In the genomic region with DNA sequence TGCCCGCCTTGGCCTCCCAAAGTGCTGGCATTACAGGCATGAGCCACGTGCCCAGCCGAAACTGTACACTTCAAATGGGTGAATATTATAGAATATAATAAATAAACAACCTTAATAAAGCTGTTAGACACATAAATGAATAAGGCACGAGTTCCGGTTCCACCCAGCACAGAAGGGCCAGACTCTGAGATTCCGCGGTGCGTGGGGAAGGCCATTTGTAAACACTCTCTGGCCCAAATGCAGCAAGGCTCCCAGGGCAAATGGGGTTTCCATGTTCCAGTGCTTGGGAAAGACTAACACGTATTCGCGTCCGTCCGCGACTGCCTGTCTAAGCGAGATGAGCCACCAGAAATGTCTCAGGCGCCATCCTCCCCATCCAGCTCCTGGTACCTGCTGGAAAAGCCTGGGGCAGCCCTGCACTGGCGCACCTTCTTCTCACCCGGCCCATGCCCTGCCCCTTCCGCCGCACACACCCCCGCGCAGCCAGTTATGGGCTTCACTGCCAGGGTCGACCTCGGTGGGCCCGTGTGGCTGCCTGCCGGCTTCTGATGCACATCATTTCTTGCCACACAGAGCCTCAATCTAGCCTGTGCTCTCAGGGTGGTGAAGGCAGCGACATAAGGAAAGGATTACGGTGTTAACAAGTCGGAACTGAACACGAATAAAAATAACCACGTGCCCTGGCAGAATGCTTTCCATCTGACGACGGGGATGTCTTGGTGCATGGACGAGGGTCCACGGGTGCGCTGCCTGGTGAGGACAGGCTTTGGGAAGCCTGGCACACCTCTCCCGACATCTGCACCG, we compare ENCODE assay signal across 24 cellular contexts. TPM values are rescaled to one million over a fixed set of nuclear protein-coding genes. Genes with fewer than 3 reads are reported as not detected.
DNase-seq lines count a peak whose midpoint lies in the region; ATAC-seq and TF ChIP-seq lines count a peak whose summit lies in the region.
"Had no signal": no experiment of that assay in that cellular context is flagged by ENCODE, and none has a peak within 500 bp of the region (broad histone marks: within the 10 kb centered on the region; RNA-seq: fewer than 3 reads in every experiment).

No MANE protein-coding gene starts in this region.

- peaks cover 15% of the 10 kb centered on the region for H3K9me3 Mint-ChIP-seq in activated CD4-positive, alpha-beta memory T cell treated with anti-CD3 and anti-CD28 coated beads, Interleukin-2, amount 10 ng/mL, durations not matched to agents 7 days and 5 days
- H3K9me3 Mint-ChIP-seq in activated CD4-positive, alpha-beta memory T cell treated with anti-CD3 and anti-CD28 coated beads for 36 hours, result peaks cover 32% of the 10 kb centered on the region
- H3K9me3 Mint-ChIP-seq in CD4-positive, alpha-beta T cell, result no peaks in the 10 kb centered on the region
- H3K9me3 Mint-ChIP-seq in neural progenitor cell, result peaks cover 11% of the 10 kb centered on the region

- peaks cover 28% of the 10 kb centered on the region for H3K4me1 Mint-ChIP-seq in activated CD4-positive, alpha-beta memory T cell treated with anti-CD3 and anti-CD28 coated beads, Interleukin-2, amount 10 ng/mL, durations not matched to agents 7 days and 5 days
- peaks cover 29% of the 10 kb centered on the region for H3K4me1 Mint-ChIP-seq in activated CD4-positive, alpha-beta memory T cell treated with anti-CD3 and anti-CD28 coated beads for 36 hours (ENCODE audit: low read depth)
- H3K4me1 Mint-ChIP-seq in CD4-positive, alpha-beta T cell (ENCODE audit: low read depth), result peaks cover 37% of the 10 kb centered on the region
- H3K4me1 Mint-ChIP-seq in neural progenitor cell, result peaks cover 35% of the 10 kb centered on the region

- H3K36me3 ChIP-seq in RWPE2 (ENCODE audit: low read depth), result no peaks in the 10 kb centered on the region
- H3K36me3 ChIP-seq in neural progenitor cell, result no peaks in the 10 kb centered on the region
- H3K36me3 ChIP-seq: lower lobe of right lung, pancreas, WERI-Rb-1 had no signal

- DNase-seq in activated CD4-positive, alpha-beta memory T cell treated with anti-CD3 and anti-CD28 coated beads, Interleukin-2, amount 10 ng/mL, durations not matched to agents 7 days and 5 days, result no peak
- no peak for DNase-seq in activated CD4-positive, alpha-beta memory T cell treated with anti-CD3 and anti-CD28 coated beads for 36 hours
- no peak for DNase-seq in CD4-positive, alpha-beta T cell
- DNase-seq in RWPE2 (ENCODE audit: low spot score), result peak; percentile 81
- DNase-seq in neural progenitor cell (ENCODE audit: low spot score), result no peak
- DNase-seq in HK-2 (ENCODE audit: unreplicated experiment), result no peak
- DNase-seq: AML-193, head of caudate nucleus, lower lobe of right lung, midbrain, NCI-H1436, NCI-H2081, NCI-H69, pancreas, SHP77 treated with DMSO at 0.1 percent for 48 hours, T1000, WERI-Rb-1 had no signal

- no peak overlapping the region for H3K9ac ChIP-seq in neural progenitor cell
- H3K9ac ChIP-seq: KMS-11 had no signal

- H3K4me3 Mint-ChIP-seq in activated CD4-positive, alpha-beta memory T cell treated with anti-CD3 and anti-CD28 coated beads, Interleukin-2, amount 10 ng/mL, durations not matched to agents 7 days and 5 days, result no peak overlapping the region
- no peak overlapping the region for H3K4me3 Mint-ChIP-seq in activated CD4-positive, alpha-beta memory T cell treated with anti-CD3 and anti-CD28 coated beads for 36 hours
- H3K4me3 Mint-ChIP-seq in CD4-positive, alpha-beta T cell, result no peak overlapping the region
- peak overlapping the region; percentile 73 for H3K4me3 Mint-ChIP-seq in neural progenitor cell
- H3K4me3 Mint-ChIP-seq: activated CD8-positive, alpha-beta memory T cell treated with anti-CD3 and anti-CD28 coated beads, Interleukin-2, amount 10 ng/mL, durations not matched to agents 7 days and 5 days; activated T-cell treated with anti-CD3 and anti-CD28 coated beads, Interleukin-2, amount 50 U/mL, for 72 hours had no signal

- H3K27me3 ChIP-seq in CD4-positive, alpha-beta T cell (ENCODE audit: control insufficient read depth, insufficient read depth, low read length), result no peaks in the 10 kb centered on the region
- peaks cover 20% of the 10 kb centered on the region for H3K27me3 ChIP-seq in RWPE2 (ENCODE audit: insufficient read depth, poor library complexity, severe bottlenecking)
- no peaks in the 10 kb centered on the region for H3K27me3 ChIP-seq in neural progenitor cell
- H3K27me3 ChIP-seq: pancreas had no signal

- peak overlapping the region; percentile 53 for H3K4me2 ChIP-seq in neural progenitor cell
- H3K4me2 ChIP-seq: KMS-11, smooth muscle cell had no signal

- peaks cover 24% of the 10 kb centered on the region for H3K9me3 ChIP-seq in CD4-positive, alpha-beta T cell (ENCODE audit: control insufficient read depth, low read length)
- peaks cover 11% of the 10 kb centered on the region for H3K9me3 ChIP-seq in RWPE2 (ENCODE audit: severe bottlenecking)
- H3K9me3 ChIP-seq in neural progenitor cell (ENCODE audit: low read depth), result no peaks in the 10 kb centered on the region
- H3K9me3 ChIP-seq: pancreas had no signal

- H3K4me1 ChIP-seq in RWPE2 (ENCODE audit: insufficient read depth, poor library complexity, severe bottlenecking) (no peaks in the 10 kb centered on the region), neural progenitor cell (peaks cover 28% of the 10 kb centered on the region)

- H2AFZ ChIP-seq in neural progenitor cell (replicated peaks), result no peak overlapping the region

- CTCF ChIA-PET in activated CD4-positive, alpha-beta memory T cell treated with anti-CD3 and anti-CD28 coated beads, Interleukin-2, amount 10 ng/mL, durations not matched to agents 7 days and 5 days (lab: Charles Lee), result no interaction called here
- CTCF ChIA-PET in activated CD4-positive, alpha-beta memory T cell treated with anti-CD3 and anti-CD28 coated beads for 36 hours (lab: Charles Lee), result interaction anchor here (0.6 kb wide), 1 partner anchor 35 kb away, joined by 7 read pairs; no protein-coding TSS in a partner anchor
- CTCF ChIA-PET in CD4-positive, alpha-beta T cell (lab: Charles Lee), result no interaction called here

- no peak for TF ChIP-seq CTCF in CD4-positive, alpha-beta T cell (IDR thresholded peaks at IDR 0.05)
- TF ChIP-seq CTCF in RWPE2 (IDR thresholded peaks at IDR 0.05; ENCODE audit: poor library complexity, severe bottlenecking) (no peak), neural progenitor cell (IDR thresholded peaks at IDR 0.05) (no peak)

- peaks cover 3% of the 10 kb centered on the region for H3K36me3 Mint-ChIP-seq in activated CD4-positive, alpha-beta memory T cell treated with anti-CD3 and anti-CD28 coated beads, Interleukin-2, amount 10 ng/mL, durations not matched to agents 7 days and 5 days (ENCODE audit: low read depth)
- peaks cover 14% of the 10 kb centered on the region for H3K36me3 Mint-ChIP-seq in activated CD4-positive, alpha-beta memory T cell treated with anti-CD3 and anti-CD28 coated beads for 36 hours
- peaks cover 23% of the 10 kb centered on the region for H3K36me3 Mint-ChIP-seq in CD4-positive, alpha-beta T cell (ENCODE audit: low read depth)
- H3K36me3 Mint-ChIP-seq in neural progenitor cell, result no peaks in the 10 kb centered on the region

- no peaks in the 10 kb centered on the region for H3K27me3 Mint-ChIP-seq in activated CD4-positive, alpha-beta memory T cell treated with anti-CD3 and anti-CD28 coated beads, Interleukin-2, amount 10 ng/mL, durations not matched to agents 7 days and 5 days
- no peaks in the 10 kb centered on the region for H3K27me3 Mint-ChIP-seq in activated CD4-positive, alpha-beta memory T cell treated with anti-CD3 and anti-CD28 coated beads for 36 hours
- no peaks in the 10 kb centered on the region for H3K27me3 Mint-ChIP-seq in CD4-positive, alpha-beta T cell
- H3K27me3 Mint-ChIP-seq in neural progenitor cell (ENCODE audit: insufficient read depth, low read depth), result peaks cover 3% of the 10 kb centered on the region

- POLR2A ChIA-PET in activated CD4-positive, alpha-beta memory T cell treated with anti-CD3 and anti-CD28 coated beads, Interleukin-2, amount 10 ng/mL, durations not matched to agents 7 days and 5 days (lab: Charles Lee), result no interaction called here
- POLR2A ChIA-PET in activated CD4-positive, alpha-beta memory T cell treated with anti-CD3 and anti-CD28 coated beads for 36 hours (lab: Charles Lee), result no interaction called here
- POLR2A ChIA-PET in CD4-positive, alpha-beta T cell (lab: Charles Lee), result interaction anchor here (0.7 to 6.2 kb wide), 3 partner anchors 12 to 49 kb away, joined by 3 to 149 read pairs (median 3); partner anchors contain the start of gene TAF4

- no peaks in the 10 kb centered on the region for H3K79me2 ChIP-seq in neural progenitor cell (ENCODE audit: low read depth)

- H3K27ac Mint-ChIP-seq in activated CD4-positive, alpha-beta memory T cell treated with anti-CD3 and anti-CD28 coated beads, Interleukin-2, amount 10 ng/mL, durations not matched to agents 7 days and 5 days, result peak overlapping the region; percentile 40
- H3K27ac Mint-ChIP-seq in activated CD4-positive, alpha-beta memory T cell treated with anti-CD3 and anti-CD28 coated beads for 36 hours, result no peak overlapping the region
- H3K27ac Mint-ChIP-seq in CD4-positive, alpha-beta T cell, result peak overlapping the region; percentile 94
- H3K27ac Mint-ChIP-seq in neural progenitor cell, result peak overlapping the region; percentile 72
- H3K27ac Mint-ChIP-seq: activated CD8-positive, alpha-beta memory T cell treated with anti-CD3 and anti-CD28 coated beads, Interleukin-2, amount 10 ng/mL, durations not matched to agents 7 days and 5 days; activated T-cell treated with anti-CD3 and anti-CD28 coated beads, Interleukin-2, amount 50 U/mL, for 72 hours had no signal

- no peaks in the 10 kb centered on the region for H4K20me1 ChIP-seq in neural progenitor cell (ENCODE audit: low read depth)

- peaks cover 24% of the 10 kb centered on the region for H3F3A ChIP-seq in neural progenitor cell (ENCODE audit: low read depth)

- H3K27ac ChIP-seq in CD4-positive, alpha-beta T cell (ENCODE audit: low read depth, low read length), result no peak overlapping the region
- H3K27ac ChIP-seq in RWPE2 (ENCODE audit: poor library complexity, severe bottlenecking) (no peak overlapping the region), neural progenitor cell (no peak overlapping the region)
- H3K27ac ChIP-seq: KMS-11, lower lobe of right lung, pancreas, WERI-Rb-1 had no signal

- ATAC-seq in CD4-positive, alpha-beta T cell (ENCODE audit: poor library complexity), result no peak
- ATAC-seq in RWPE2 (ENCODE audit: low read depth), result no peak
- no peak for ATAC-seq in HG03095 (IDR thresholded peaks at IDR 0.05; ENCODE audit: unreplicated experiment)
- ATAC-seq: esophagus mucosa, lower lobe of right lung, Panc1, pancreas had no signal

- intact Hi-C loops in activated CD4-positive, alpha-beta memory T cell treated with anti-CD3 and anti-CD28 coated beads for 36 hours (cut with micrococcal nuclease), result no loop called here
- intact Hi-C loops in CD4-positive, alpha-beta T cell (cut with DNase I, micrococcal nuclease), result no loop called here

- H3K4me3 ChIP-seq in RWPE2 (ENCODE audit: severe bottlenecking) (no peak overlapping the region), neural progenitor cell (no peak overlapping the region)
- H3K4me3 ChIP-seq: lower lobe of right lung, pancreas, smooth muscle cell had no signal

RNA-seq across cellular contexts. Expression of gene LSM14B, which starts 5.5 kb away (rescaled TPM):
- 10 to 100 TPM; 38.9 to 39.0 TPM for total RNA-seq in activated CD4-positive, alpha-beta memory T cell treated with anti-CD3 and anti-CD28 coated beads, Interleukin-2, amount 10 ng/mL, durations not matched to agents 7 days and 5 days
- 10 to 100 TPM; 33.4 to 35.1 TPM for total RNA-seq in activated CD4-positive, alpha-beta memory T cell treated with anti-CD3 and anti-CD28 coated beads for 36 hours
- total RNA-seq in CD4-positive, alpha-beta T cell, result 10 to 100 TPM; 34.5 to 35.7 TPM
- 52.6 and 82.1 TPM in 2 replicates for total RNA-seq in neural progenitor cell (ENCODE audit: low replicate concordance)

RNA-seq across cellular contexts. Expression of gene PSMA7, which starts 26.4 kb away (rescaled TPM):
- total RNA-seq in activated CD4-positive, alpha-beta memory T cell treated with anti-CD3 and anti-CD28 coated beads, Interleukin-2, amount 10 ng/mL, durations not matched to agents 7 days and 5 days, result 100 to 1,000 TPM; 243 to 246 TPM
- total RNA-seq in activated CD4-positive, alpha-beta memory T cell treated with anti-CD3 and anti-CD28 coated beads for 36 hours, result 100 to 1,000 TPM; 301 to 316 TPM
- 100 to 1,000 TPM; 150 to 158 TPM for total RNA-seq in CD4-positive, alpha-beta T cell
- total RNA-seq in neural progenitor cell (ENCODE audit: low replicate concordance), result 237 and 310 TPM in 2 replicates

RNA-seq across cellular contexts. Expression of gene SS18L1, which starts 26.8 kb away (rescaled TPM):
- 10 to 100 TPM; 15.1 to 16.7 TPM for total RNA-seq in activated CD4-positive, alpha-beta memory T cell treated with anti-CD3 and anti-CD28 coated beads, Interleukin-2, amount 10 ng/mL, durations not matched to agents 7 days and 5 days
- total RNA-seq in activated CD4-positive, alpha-beta memory T cell treated with anti-CD3 and anti-CD28 coated beads for 36 hours, result 10 to 100 TPM; 13.7 to 15.2 TPM
- total RNA-seq in CD4-positive, alpha-beta T cell, result 10 to 100 TPM; 12.8 to 13.4 TPM
- 25.5 and 26.1 TPM in 2 replicates for total RNA-seq in neural progenitor cell (ENCODE audit: low replicate concordance)

RNA-seq across cellular contexts. Expression of gene TAF4, which starts 51.1 kb away (rescaled TPM):
- 10 to 100 TPM; 18.0 to 20.0 TPM for total RNA-seq in activated CD4-positive, alpha-beta memory T cell treated with anti-CD3 and anti-CD28 coated beads, Interleukin-2, amount 10 ng/mL, durations not matched to agents 7 days and 5 days
- 10 to 100 TPM; 15.3 to 17.0 TPM for total RNA-seq in activated CD4-positive, alpha-beta memory T cell treated with anti-CD3 and anti-CD28 coated beads for 36 hours
- total RNA-seq in CD4-positive, alpha-beta T cell, result 10 to 100 TPM; 11.1 to 12.5 TPM
- 9.9 and 10.8 TPM in 2 replicates for total RNA-seq in neural progenitor cell (ENCODE audit: low replicate concordance)
